Comparison of ENCODE assay signal across 1 cellular context in genomic region chr10:7015457-7015856, GRCh38.
A peak's percentile ranks its signal among the peaks of the same experiment; 100 is the strongest.
TF ChIP-seq lines count a peak whose summit lies in the region.

No MANE protein-coding gene starts in this region.

TF ChIP-seq in K562, 482 proteins besides CTCF, POLR2A, EP300 and RAD21 (continued from another document and continues in another):
- peak; percentile 53; the same call in 1 of the 2 replicates for TF ChIP-seq JUND (IDR thresholded peaks at IDR 0.05; ENCODE audit: borderline replicate concordance, low read depth, low read length)
- peak; percentile 67; the same call in 2 of the 3 replicates for TF ChIP-seq JUND (tag; IDR thresholded peaks at IDR 0.05; ENCODE audit: borderline replicate concordance, low read depth, low read length)
- no peak for TF ChIP-seq ZBTB7A (IDR thresholded peaks at IDR 0.05; ENCODE audit: borderline replicate concordance, control insufficient read depth, low read depth, low read length)
- TF ChIP-seq TCF3 (CRISPR knock-in tag; IDR thresholded peaks at IDR 0.05) = no peak
- TF ChIP-seq FUS (optimal IDR thresholded peaks at IDR 0.05; ENCODE audit: low read depth, low read length) = no peak
- no peak for TF ChIP-seq FOXK2 (conservative IDR thresholded peaks at IDR 0.05 in 1 of 2, IDR thresholded peaks at IDR 0.05 in 1 of 2; ENCODE audit: low read depth in 2 of 2)
- TF ChIP-seq ZNF318 (IDR thresholded peaks at IDR 0.05; ENCODE audit: borderline replicate concordance in 1 of 2, low read depth in 1 of 2) = peak in 1 of 2 experiments; percentile 62; a peak in 1 of 4 replicates
- TF ChIP-seq ETS2 (tag; IDR thresholded peaks at IDR 0.05; ENCODE audit: borderline replicate concordance, poor library complexity, severe bottlenecking) = no peak
- no peak for TF ChIP-seq PHF20 (IDR thresholded peaks at IDR 0.05; ENCODE audit: partially characterized antibody)
- TF ChIP-seq MCM3 (IDR thresholded peaks at IDR 0.05) = 0 out of 2 replicates have a peak, but pooled peaks have one; percentile 18
- TF ChIP-seq E2F1 (CRISPR knock-in tag; IDR thresholded peaks at IDR 0.05) = no peak
- TF ChIP-seq MEF2D (tag; conservative IDR thresholded peaks at IDR 0.05; ENCODE audit: low read depth) = no peak
- TF ChIP-seq CREB1 (IDR thresholded peaks at IDR 0.05) = peak; percentile 59; the same call in 1 of the 2 replicates
- 0 out of 2 replicates have a peak, but pooled peaks have one; percentile 34 for TF ChIP-seq CREB1 (CRISPR knock-in tag; IDR thresholded peaks at IDR 0.05)
- TF ChIP-seq ATF2 (CRISPR knock-in tag; IDR thresholded peaks at IDR 0.05) = no peak
- no peak for TF ChIP-seq HNRNPL (IDR thresholded peaks at IDR 0.05; ENCODE audit: low read depth, low read length)
- peak; percentile 96 for TF ChIP-seq PKNOX1 (IDR thresholded peaks at IDR 0.05)
- TF ChIP-seq MGA (IDR thresholded peaks at IDR 0.05) = peak; percentile 53; the same call in 1 of the 2 replicates
- TF ChIP-seq TAF9B (IDR thresholded peaks at IDR 0.05; ENCODE audit: partially characterized antibody) = peak; percentile 54
- TF ChIP-seq E2F6 (IDR thresholded peaks at IDR 0.05; ENCODE audit: borderline replicate concordance in 1 of 2, extremely low read depth in 1 of 2, insufficient read depth in 1 of 2, insufficient read length in 1 of 2, low read depth in 1 of 2, low read length in 1 of 2, poor library complexity in 1 of 2, severe bottlenecking in 1 of 2) = no peak
- TF ChIP-seq MCM7 (IDR thresholded peaks at IDR 0.05) = no peak
- TF ChIP-seq FOXA1 (IDR thresholded peaks at IDR 0.05; ENCODE audit: borderline replicate concordance) = no peak
- peak; percentile 75; the same call in 1 of the 2 replicates for TF ChIP-seq CHAMP1 (IDR thresholded peaks at IDR 0.05)
- TF ChIP-seq SMAD1 (IDR thresholded peaks at IDR 0.05; ENCODE audit: low read depth, low read length, partially characterized antibody) = no peak
